ENCODE assay signal across 15 cellular contexts in the genomic region with DNA sequence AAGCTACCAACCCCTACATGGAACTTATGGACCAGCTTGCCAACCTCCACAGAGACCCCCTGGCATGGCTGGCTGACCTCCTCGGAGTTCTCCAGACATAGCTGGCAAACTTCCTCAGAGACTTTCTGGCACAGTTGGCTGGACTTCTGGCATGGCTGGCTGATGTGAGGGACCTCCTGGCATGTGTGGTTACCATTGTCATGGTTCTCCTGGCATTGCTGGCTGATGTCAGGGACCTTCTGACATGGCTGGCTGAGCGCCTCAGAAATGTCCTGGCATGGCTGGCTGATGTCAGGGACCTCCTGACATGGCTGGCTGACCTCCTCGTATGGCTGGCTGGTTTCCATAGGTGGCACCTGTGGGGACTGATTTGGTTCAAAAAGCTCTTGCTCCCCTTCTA. TPM values are rescaled to one million over a fixed set of nuclear protein-coding genes. Genes with fewer than 3 reads are reported as not detected.
DNase-seq lines count a peak whose midpoint lies in the region; ATAC-seq and TF ChIP-seq lines count a peak whose summit lies in the region.
"Had no signal": no experiment of that assay in that cellular context is flagged by ENCODE, and none has a peak within 500 bp of the region (broad histone marks: within the 10 kb centered on the region; RNA-seq: fewer than 3 reads in every experiment).

No MANE protein-coding gene starts in this region.

- WGBS in sigmoid colon, 2 donors: 81 to 95% methylated on average over 3 of the region's 3 CpGs
- 74 to 92% (median 86%) methylated on average over 2 to 3 of the region's 3 CpGs for whole genome bisulfite sequencing in heart left ventricle, 4 donors

- H3K9me3 ChIP-seq in sigmoid colon: no peaks in the 10 kb centered on the region
- H3K9me3 ChIP-seq in heart left ventricle: no peaks in the 10 kb centered on the region
- H3K9me3 ChIP-seq: BE2C, Caco-2 had no signal

- intact Hi-C loops in sigmoid colon (cut with DNase I) (no loop called here), natural killer cell (cut with micrococcal nuclease) (no loop called here), heart left ventricle (cut with DNase I) (no loop called here)

- TF ChIP-seq EP300 in Ishikawa (IDR thresholded peaks at IDR 0.05; ENCODE audit: borderline replicate concordance) (peak; percentile 48; the same call in 1 of the 2 replicates), sigmoid colon (IDR thresholded peaks at IDR 0.05) (no peak)

- TF ChIP-seq CTCF in sigmoid colon (IDR thresholded peaks at IDR 0.05) (no peak), nephron progenitor cell (IDR thresholded peaks at IDR 0.05) (no peak), natural killer cell (IDR thresholded peaks at IDR 0.05) (no peak), heart left ventricle (IDR thresholded peaks at IDR 0.05) (no peak)

- H3K27ac ChIP-seq in sigmoid colon (no peak overlapping the region), heart left ventricle (no peak overlapping the region)

- H3K4me1 ChIP-seq in sigmoid colon (peaks cover 0 to 9% (median 0%) of the 10 kb centered on the region in 4 donors), heart left ventricle (peaks cover 0 to 8% (median 2%) of the 10 kb centered on the region in 12 donors)
- H3K4me1 ChIP-seq: BE2C, Caco-2 had no signal

- H3K27me3 ChIP-seq in sigmoid colon: no peaks in the 10 kb centered on the region
- no peaks in the 10 kb centered on the region for H3K27me3 ChIP-seq in heart left ventricle
- H3K27me3 ChIP-seq: BE2C had no signal

- no peak for TF ChIP-seq POLR2A in sigmoid colon (IDR thresholded peaks at IDR 0.05)
- TF ChIP-seq POLR2A in heart left ventricle (IDR thresholded peaks at IDR 0.05): no peak

- H3K27ac Mint-ChIP-seq in nephron progenitor cell: no peak overlapping the region
- no peak overlapping the region for H3K27ac Mint-ChIP-seq in natural killer cell
- H3K27ac Mint-ChIP-seq: GM23338, IgD-negative memory B cell had no signal

- H3K4me1 Mint-ChIP-seq in nephron progenitor cell (peaks cover 21% of the 10 kb centered on the region), natural killer cell (no peaks in the 10 kb centered on the region)
- H3K4me1 Mint-ChIP-seq: CD8-positive, alpha-beta memory T cell; IgD-negative memory B cell had no signal

- DNase-seq in AG20443 (ENCODE audit: low spot score) (peak; percentile 3), myocyte (ENCODE audit: low read depth) (peak; percentile 9), sigmoid colon (peak; percentile 33), nephron progenitor cell (no peak), natural killer cell (no peak), heart left ventricle (no peak)
- DNase-seq: BE2C; Caco-2; CD8-positive, alpha-beta memory T cell; DMS53; H7 had no signal

- TF ChIP-seq RAD21 in Ishikawa (IDR thresholded peaks at IDR 0.05; ENCODE audit: low read depth): no peak

- ATAC-seq in natural killer cell (no peak), heart left ventricle (no peak)
- ATAC-seq: GM23338 had no signal

- H3K4me3 ChIP-seq in sigmoid colon (no peak overlapping the region), heart left ventricle (no peak overlapping the region)
- H3K4me3 ChIP-seq: GM23338 had no signal

- peaks cover 7% of the 10 kb centered on the region for H3K27me3 Mint-ChIP-seq in nephron progenitor cell (ENCODE audit: low read depth, poor library complexity)
- H3K27me3 Mint-ChIP-seq in natural killer cell (ENCODE audit: low read depth in 2 of 2): no peaks in the 10 kb centered on the region
- H3K27me3 Mint-ChIP-seq: CD8-positive, alpha-beta memory T cell; IgD-negative memory B cell had no signal

- H3K36me3 Mint-ChIP-seq in nephron progenitor cell (ENCODE audit: low read depth) (peaks cover 6% of the 10 kb centered on the region), natural killer cell (no peaks in the 10 kb centered on the region)

- H3K36me3 ChIP-seq in sigmoid colon: peaks cover 0 to 24% (median 0%) of the 10 kb centered on the region in 4 donors
- H3K36me3 ChIP-seq in heart left ventricle: peaks cover 0 to 32% (median 12%) of the 10 kb centered on the region in 9 donors
- H3K36me3 ChIP-seq: BE2C had no signal

- H3K9me3 Mint-ChIP-seq in nephron progenitor cell (no peaks in the 10 kb centered on the region), natural killer cell (no peaks in the 10 kb centered on the region)
- H3K9me3 Mint-ChIP-seq: CD8-positive, alpha-beta memory T cell; GM23338; IgD-negative memory B cell had no signal

- H3K4me3 Mint-ChIP-seq in nephron progenitor cell (no peak overlapping the region), natural killer cell (no peak overlapping the region)
- H3K4me3 Mint-ChIP-seq: CD8-positive, alpha-beta memory T cell; GM23338; IgD-negative memory B cell had no signal

TF ChIP-seq in Ishikawa, 13 proteins besides CTCF, POLR2A, EP300 and RAD21:
- TF ChIP-seq NFIC (IDR thresholded peaks at IDR 0.05) (peak; percentile 68), TCF12 (IDR thresholded peaks at IDR 0.05; ENCODE audit: low read depth) (peak; percentile 54; the same call in 1 of the 2 replicates), CREB1 (IDR thresholded peaks at IDR 0.05; ENCODE audit: low read depth) (no peak), ZBTB7A (IDR thresholded peaks at IDR 0.05; ENCODE audit: low read depth) (0 out of 2 replicates have a peak, but pooled peaks have one; percentile 49), YY1 (IDR thresholded peaks at IDR 0.05; ENCODE audit: low read depth) (0 out of 2 replicates have a peak, but pooled peaks have one; percentile 48)
- TF ChIP-seq, protein P1, sequence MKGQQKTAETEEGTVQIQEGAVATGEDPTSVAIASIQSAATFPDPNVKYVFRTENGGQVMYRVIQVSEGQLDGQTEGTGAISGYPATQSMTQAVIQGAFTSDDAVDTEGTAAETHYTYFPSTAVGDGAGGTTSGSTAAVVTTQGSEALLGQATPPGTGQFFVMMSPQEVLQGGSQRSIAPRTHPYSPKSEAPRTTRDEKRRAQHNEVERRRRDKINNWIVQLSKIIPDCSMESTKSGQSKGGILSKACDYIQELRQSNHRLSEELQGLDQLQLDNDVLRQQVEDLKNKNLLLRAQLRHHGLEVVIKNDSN (IDR thresholded peaks at IDR 0.05): no peak

RNA-seq across cellular contexts. Expression of a gene that starts 17.5 kb away (rescaled TPM):
- total RNA-seq in myocyte (332 and 364 TPM in 2 replicates), sigmoid colon (10 to 100 TPM; 25.2 to 61.2 (median 32.3) TPM), natural killer cell (1 to 10 TPM in 1 of 3 donors, under 1 TPM in 2; 0.72 to 2.2 (median 0.98) TPM), heart left ventricle (100 to 1,000 TPM in 1 of 9 donors, 10 to 100 TPM in 8; 24.3 to 146 (median 37.8) TPM)
- polyA plus RNA-seq in myocyte (2012): 158 TPM
- polyA plus RNA-seq in sigmoid colon (1 to 10 TPM in 2 of 3 donors, under 1 TPM in 1; 0.23 to 4.8 (median 1.2) TPM), heart left ventricle (10 to 100 TPM in 1 of 2 donors, 1 to 10 TPM in 1; 6.0 to 21.0 TPM)
- polyA plus RNA-seq: IgD-negative memory B cell had no signal

RNA-seq across cellular contexts. Expression of a gene that starts 41.9 kb away (rescaled TPM):
- 74.8 and 86.4 TPM in 2 replicates for total RNA-seq in myocyte
- 53.2 TPM for polyA plus RNA-seq in myocyte (2012)
- 10 to 100 TPM; 38.3 to 63.4 (median 41.1) TPM for total RNA-seq in sigmoid colon
- polyA plus RNA-seq in sigmoid colon: 10 to 100 TPM in 1 of 3 donors, 1 to 10 TPM in 2; 1.8 to 13.5 (median 6.6) TPM
- 10 to 100 TPM; 27.9 to 32.9 (median 31.5) TPM for total RNA-seq in natural killer cell
- 10 to 100 TPM; 22.7 to 34.4 (median 27.8) TPM for total RNA-seq in heart left ventricle
- polyA plus RNA-seq in heart left ventricle: 10 to 100 TPM in 1 of 2 donors, 1 to 10 TPM in 1; 7.4 to 18.9 TPM

RNA-seq across cellular contexts. Expression of a gene that starts 55.1 kb away (rescaled TPM):
- 9.9 and 10.5 TPM in 2 replicates for total RNA-seq in myocyte
- polyA plus RNA-seq in myocyte (2012): 24.4 TPM
- 10 to 100 TPM in 3 of 4 donors, 1 to 10 TPM in 1; 8.3 to 44.6 (median 18.3) TPM for total RNA-seq in sigmoid colon
- polyA plus RNA-seq in sigmoid colon: 10 to 100 TPM in 2 of 3 donors, 1 to 10 TPM in 1; 4.8 to 23.9 (median 13.2) TPM
- 10 to 100 TPM; 28.2 to 45.9 (median 38.2) TPM for total RNA-seq in natural killer cell
- 10 to 100 TPM; 10.5 to 23.0 (median 16.7) TPM for total RNA-seq in heart left ventricle
- 1 to 10 TPM; 7.2 to 7.3 TPM for polyA plus RNA-seq in heart left ventricle

RNA-seq across cellular contexts. Expression of a gene that starts 58.9 kb away (rescaled TPM):
- not detected in 2 replicates for total RNA-seq in myocyte
- polyA plus RNA-seq in myocyte (2012): not detected
- total RNA-seq in sigmoid colon: 1 to 10 TPM in 1 of 4 donors, under 1 TPM in 1, not detected in 2; 0.83 to 1.1 TPM
- polyA plus RNA-seq in sigmoid colon: 100 to 1,000 TPM in 2 of 3 donors, 10 to 100 TPM in 1; 66.1 to 153 (median 128) TPM
- total RNA-seq in natural killer cell: not detected
- total RNA-seq in heart left ventricle: 1 to 10 TPM in 1 of 9 donors, under 1 TPM in 3, not detected in 5; 0.21 to 3.7 (median 0.45) TPM
- polyA plus RNA-seq in heart left ventricle: under 1 TPM; 0.19 to 0.47 TPM
- total RNA-seq: A172; CD8-positive, alpha-beta memory T cell had no signal
- polyA plus RNA-seq: CD8-positive, alpha-beta memory T cell; IgD-negative memory B cell had no signal

Comparison
In these comparisons a context has a peak if more than half of its experiments do, and no peak if none do; other contexts are left out.
1. DNase-seq: peak in AG20443 (single experiment), myocyte (single experiment) and sigmoid colon (single experiment); none in nephron progenitor cell (single experiment), natural killer cell (single experiment) and heart left ventricle (0 of 5).
2. RNA of a gene that starts 17.5 kb away (total RNA-seq): 332 to 364 TPM in myocyte, 24.3 to 146 TPM in heart left ventricle and 25.2 to 61.2 TPM in sigmoid colon; 0.72 to 2.2 TPM in natural killer cell; every median in the first group is over 4 times any median in the second.